In the genomic region with DNA sequence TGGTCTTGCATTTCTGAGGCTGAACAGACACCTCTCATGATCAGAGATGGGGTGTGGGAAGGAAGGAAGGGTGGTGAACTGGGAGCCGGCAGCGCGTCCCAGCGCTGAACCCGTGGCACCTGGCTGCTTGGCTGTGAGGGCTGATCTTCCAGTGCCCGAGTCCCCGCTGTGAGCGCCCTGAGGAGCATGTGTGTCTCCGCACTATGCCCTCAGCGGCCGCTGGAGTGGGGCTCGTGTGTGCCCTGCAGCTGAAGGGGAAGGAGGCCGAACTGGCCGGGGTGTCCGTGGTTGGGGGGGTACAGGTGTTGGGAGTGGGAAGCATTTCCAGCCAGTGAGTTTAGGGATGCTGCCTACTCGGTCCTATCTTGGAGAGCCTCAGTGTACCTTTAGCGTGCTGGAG, we compare ENCODE assay signal across 22 cellular contexts.
"Had no signal": no experiment of that assay in that cellular context is flagged by ENCODE, and none has a peak within 500 bp of the region (broad histone marks: within the 10 kb centered on the region; RNA-seq: fewer than 3 reads in every experiment).

No MANE protein-coding gene starts in this region.

- H3K4me2 ChIP-seq: KMS-11, SK-N-SH had no signal

- H3K36me3 ChIP-seq: MG63 had no signal

- H3K4me3 ChIP-seq: MG63 had no signal

- ATAC-seq: activated CD8-positive, alpha-beta T cell treated with anti-CD3 and anti-CD28 coated beads, Interleukin-2, amount 10 ng/mL, durations not matched to agents 7 days and 5 days; Panc1; Right ventricle myocardium inferior had no signal

- H3K9ac ChIP-seq: KMS-11, SK-N-SH had no signal

- H3K9me3 ChIP-seq: MG63, SK-N-SH had no signal

- DNase-seq: activated CD4-positive, alpha-beta T cell treated with anti-CD3 and anti-CD28 coated beads for 48 hours; activated CD4-positive, alpha-beta T cell treated with anti-CD3 and anti-CD28 coated beads, Interleukin-2, amount 50 U/mL, for 4 hours; activated CD4-positive, CD25-positive, alpha-beta regulatory T cell treated with anti-CD3 and anti-CD28 coated beads, Interleukin-2, amount 50 U/mL, for 72 hours; activated CD8-positive, alpha-beta memory T cell treated with anti-CD3 and anti-CD28 coated beads, Interleukin-2, amount 50 U/mL, for 48 hours; activated CD8-positive, alpha-beta T cell treated with anti-CD3 and anti-CD28 coated beads, Interleukin-2, amount 10 ng/mL, durations not matched to agents 7 days and 5 days; activated effector memory CD4-positive, alpha-beta T cell treated with Interleukin-2 at 50 U/mL for 16 hours; activated naive CD4-positive, alpha-beta T cell treated with anti-CD3 and anti-CD28 coated beads for 36 hours; activated T-cell treated with anti-CD3 and anti-CD28 coated beads, Interleukin-2, amount 50 U/mL, for 1 hour; amygdala; cerebellar nuclear complex; MG63; MV-4-11; NCI-H1417 treated with DMSO at 0.1 percent for 48 hours; NCI-H2107; NCI-H510A treated with DMSO at 0.1 percent for 48 hours; NK-92 treated with Interleukin-12 subunit alpha and Interleukin-12 subunit beta, amount 100 ng/mL, for 24 hours; OCI-M1; RPMI8226 had no signal

- H3K27ac ChIP-seq: KMS-11 had no signal

- H3K27me3 ChIP-seq: MG63 had no signal
